In the genomic region with DNA sequence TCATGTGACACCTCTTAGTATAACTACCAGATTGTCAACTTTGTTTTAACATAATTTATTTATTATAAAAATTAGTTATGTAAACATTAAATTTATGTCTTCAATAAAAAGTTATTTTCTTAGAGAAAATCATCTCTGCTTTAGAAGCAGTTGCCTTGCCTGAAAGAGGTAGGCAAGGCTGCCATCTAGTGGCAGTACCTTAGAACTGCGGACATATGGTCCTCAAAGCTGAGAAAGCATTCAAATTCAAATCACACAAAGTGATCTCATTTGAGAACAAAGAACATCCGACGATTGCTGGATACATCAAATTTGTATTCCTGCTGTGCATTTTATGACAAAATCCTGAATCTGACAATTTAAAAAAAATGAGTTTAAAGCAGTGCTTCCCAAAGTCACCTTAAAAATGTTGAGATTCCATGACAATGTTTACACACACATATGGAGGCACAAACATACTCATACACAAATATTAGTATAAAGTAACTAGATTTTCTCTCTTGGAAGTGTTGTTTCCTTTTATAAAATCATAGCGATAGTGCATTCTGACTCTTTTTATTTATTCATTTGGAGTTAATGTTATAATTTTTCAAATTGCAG, we compare ENCODE assay signal across 8 cellular contexts.
DNase-seq lines count a peak whose midpoint lies in the region; ATAC-seq, FAIRE-seq and TF ChIP-seq lines count a peak whose summit lies in the region.

No MANE protein-coding gene starts in this region.

- H2AFZ ChIP-seq in Karpas-422 (ENCODE audit: low read length) = no peak overlapping the region

- H3K27ac ChIP-seq in Karpas-422 (ENCODE audit: low read length) = no peak overlapping the region
- no peak overlapping the region for H3K27ac ChIP-seq in kidney (ENCODE audit: low read depth in 2 of 2, low read length in 2 of 2)

- no peaks in the 10 kb centered on the region for H3K27me3 ChIP-seq in Karpas-422 (ENCODE audit: low read length)

- H3K4me3 ChIP-seq in Karpas-422 (ENCODE audit: low read length) (no peak overlapping the region), kidney (ENCODE audit: low read length in 2 of 2) (no peak overlapping the region)

- H3K36me3 ChIP-seq in Karpas-422 (ENCODE audit: insufficient read depth, low read length) (no peaks in the 10 kb centered on the region), kidney (ENCODE audit: control insufficient read depth in 1 of 2, insufficient read depth in 2 of 2, low read length in 2 of 2) (no peaks in the 10 kb centered on the region)

- FAIRE-seq in kidney (lab: Jason Lieb, UNC) = peak; percentile 82

- no peaks in the 10 kb centered on the region for H3K79me2 ChIP-seq in Karpas-422 (ENCODE audit: low read length)

- H3K4me2 ChIP-seq in Karpas-422 (ENCODE audit: low read depth, low read length, poor library complexity, severe bottlenecking) = no peak overlapping the region

- TF ChIP-seq CTCF in kidney (IDR thresholded peaks at IDR 0.05; ENCODE audit: borderline replicate concordance, extremely low read depth, insufficient read depth) = peak; percentile 78

- intact Hi-C loops in kidney (cut with DNase I) = no loop called here

- ATAC-seq in GM21786 (IDR thresholded peaks at IDR 0.05; ENCODE audit: unreplicated experiment) = peak; percentile 79

- no peaks in the 10 kb centered on the region for H3K9me2 ChIP-seq in Karpas-422 (replicated peaks; ENCODE audit: insufficient read depth, low read length)

- no peaks in the 10 kb centered on the region for H3K4me1 ChIP-seq in Karpas-422 (ENCODE audit: low read length)
- H3K4me1 ChIP-seq in kidney (ENCODE audit: control insufficient read depth in 1 of 2, insufficient read depth in 1 of 2, low read depth in 1 of 2, low read length in 2 of 2) = no peaks in the 10 kb centered on the region

- H3K9me3 ChIP-seq in Karpas-422 (ENCODE audit: low read length) (no peaks in the 10 kb centered on the region; the same call in 1 of the 2 replicates), kidney (ENCODE audit: control insufficient read depth in 1 of 2, low read length in 2 of 2) (peaks cover 0 to 2% of the 10 kb centered on the region in 2 donors)

- DNase-seq in NCI-H1436 (lab: John Stamatoyannopoulos, UW) = peak; percentile 18
- DNase-seq in NCI-H1436 treated with DMSO at 0.1 percent for 48 hours (lab: John Stamatoyannopoulos, UW) = no peak
- peak; percentile 83 for DNase-seq in Karpas-422
- peak; percentile 53 for DNase-seq in SKM-1 (lab: John Stamatoyannopoulos, UW; ENCODE audit: unreplicated experiment)
- DNase-seq in T47D (ENCODE audit: low read depth in 1 of 2, low spot score in 1 of 2) = peak; percentile 1 to 67
- no peak for DNase-seq in kidney
- peak; percentile 43 for DNase-seq in stimulated activated CD4-positive, alpha-beta T cell treated with anti-CD3 and anti-CD28 coated beads, Interleukin-1b, Interleukin-23, amount 100 ng/mL, for 48 hours

- H4K20me1 ChIP-seq in Karpas-422 (ENCODE audit: insufficient read depth, low read depth, low read length) = no peaks in the 10 kb centered on the region

- in situ Hi-C loops in T47D (cut with HindIII; ENCODE audit: low pct_unique_long_range_greater_than_20kb, low sequenced_read_pairs) = no loop called here

- H3K9ac ChIP-seq in Karpas-422 (ENCODE audit: low read length) (no peak overlapping the region), kidney (ENCODE audit: low read length in 2 of 2) (no peak overlapping the region)

Comparison
In these comparisons a context has a peak if more than half of its experiments do, and no peak if none do; other contexts are left out.
1. DNase-seq: peak in NCI-H1436 (single experiment), Karpas-422 (single experiment), SKM-1 (single experiment), T47D (2 of 2) and stimulated activated CD4-positive, alpha-beta T cell treated with anti-CD3 and anti-CD28 coated beads, Interleukin-1b, Interleukin-23, amount 100 ng/mL, for 48 hours (single experiment); none in NCI-H1436 treated with DMSO at 0.1 percent for 48 hours (single experiment) and kidney (single experiment).